ENCODE assay signal across 32 cellular contexts in the genomic region with DNA sequence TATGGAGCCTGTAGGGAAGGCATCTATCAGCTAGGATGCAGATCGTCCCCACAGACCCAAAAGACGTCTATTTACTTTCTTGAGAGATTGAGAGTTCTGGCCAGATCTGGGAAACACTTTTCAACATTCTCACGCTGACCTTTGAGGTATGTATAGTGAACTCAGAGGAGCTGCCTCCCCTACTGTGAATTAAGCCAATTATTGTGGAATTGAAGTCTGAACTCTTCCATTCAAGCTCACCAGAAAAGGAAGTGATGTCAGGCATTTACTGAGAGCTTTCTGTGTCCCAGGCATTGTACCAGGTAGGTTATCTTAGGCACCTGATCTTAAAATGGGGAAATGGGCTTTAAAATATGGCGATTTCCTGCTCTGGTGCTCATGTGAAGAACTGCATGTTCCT.
"Had no signal": no experiment of that assay in that cellular context is flagged by ENCODE, and none has a peak within 500 bp of the region (broad histone marks: within the 10 kb centered on the region; RNA-seq: fewer than 3 reads in every experiment).

No MANE protein-coding gene starts in this region.

- H3K4me3 ChIP-seq: ascending aorta, breast epithelium, esophagus muscularis mucosa, gastrocnemius medialis, heart left ventricle had no signal

- H3K4me3 Mint-ChIP-seq: activated CD4-positive, alpha-beta memory T cell treated with anti-CD3 and anti-CD28 coated beads, Interleukin-2, amount 10 ng/mL, durations not matched to agents 7 days and 5 days; activated CD4-positive, alpha-beta T cell treated with anti-CD3 and anti-CD28 coated beads, Interleukin-2, amount 10 ng/mL, durations not matched to agents 7 days and 5 days; activated naive CD4-positive, alpha-beta T cell treated with anti-CD3 and anti-CD28 coated beads, Interleukin-2, amount 10 ng/mL, durations not matched to agents 7 days and 5 days; activated naive CD8-positive, alpha-beta T cell treated with anti-CD3 and anti-CD28 coated beads, Interleukin-2, amount 10 ng/mL, durations not matched to agents 7 days and 5 days; activated T-cell treated with anti-CD3 and anti-CD28 coated beads, Interleukin-2, amount 50 U/mL, for 24 hours; activated T-cell treated with anti-CD3 and anti-CD28 coated beads, Interleukin-2, amount 50 U/mL, for 72 hours; brain; central memory CD8-positive, alpha-beta T cell; effector memory CD8-positive, alpha-beta T cell; WTC11 had no signal

- H3K27me3 ChIP-seq: ascending aorta, breast epithelium, esophagus muscularis mucosa, foreskin keratinocyte, gastrocnemius medialis, heart left ventricle had no signal

- DNase-seq: activated CD4-positive, alpha-beta memory T cell treated with anti-CD3 and anti-CD28 coated beads, Interleukin-2, amount 10 ng/mL, durations not matched to agents 7 days and 5 days; activated CD4-positive, alpha-beta T cell treated with anti-CD3 and anti-CD28 coated beads for 1 hour; activated CD4-positive, alpha-beta T cell treated with anti-CD3 and anti-CD28 coated beads for 4 hours; activated CD4-positive, alpha-beta T cell treated with anti-CD3 and anti-CD28 coated beads, Interleukin-2, amount 10 ng/mL, durations not matched to agents 7 days and 5 days; activated CD4-positive, alpha-beta T cell treated with anti-CD3 and anti-CD28 coated beads, Interleukin-2, amount 50 U/mL, for 4 hours; activated CD8-positive, alpha-beta memory T cell treated with anti-CD3 and anti-CD28 coated beads, Interleukin-2, amount 50 U/mL, for 48 hours; activated gamma-delta T cell; activated naive CD4-positive, alpha-beta T cell; activated naive CD4-positive, alpha-beta T cell treated with anti-CD3 and anti-CD28 coated beads, Interleukin-2, amount 10 ng/mL, durations not matched to agents 7 days and 5 days; activated naive CD8-positive, alpha-beta T cell treated with anti-CD3 and anti-CD28 coated beads, Interleukin-2, amount 10 ng/mL, durations not matched to agents 7 days and 5 days; activated T-cell treated with anti-CD3 and anti-CD28 coated beads for 4 hours; activated T-cell treated with anti-CD3 and anti-CD28 coated beads, Interleukin-2, amount 50 U/mL, for 24 hours; activated T-cell treated with anti-CD3 and anti-CD28 coated beads, Interleukin-2, amount 50 U/mL, for 72 hours; cortex of kidney; dermis blood vessel endothelial cell; effector CD4-positive, alpha-beta T cell; effector memory CD8-positive, alpha-beta T cell; erythroblast; foreskin keratinocyte; gastrocnemius medialis; glutamatergic neuron; heart left ventricle; T-helper 2 cell had no signal

- H3K27ac Mint-ChIP-seq: activated CD4-positive, alpha-beta memory T cell treated with anti-CD3 and anti-CD28 coated beads, Interleukin-2, amount 10 ng/mL, durations not matched to agents 7 days and 5 days; activated CD4-positive, alpha-beta T cell treated with anti-CD3 and anti-CD28 coated beads, Interleukin-2, amount 10 ng/mL, durations not matched to agents 7 days and 5 days; activated naive CD4-positive, alpha-beta T cell treated with anti-CD3 and anti-CD28 coated beads, Interleukin-2, amount 10 ng/mL, durations not matched to agents 7 days and 5 days; activated naive CD4-positive, alpha-beta T cell treated with anti-CD3 and anti-CD28 coated beads, Interleukin-2, amount 50 U/mL, for 72 hours; activated naive CD8-positive, alpha-beta T cell treated with anti-CD3 and anti-CD28 coated beads, Interleukin-2, amount 10 ng/mL, durations not matched to agents 7 days and 5 days; activated T-cell treated with anti-CD3 and anti-CD28 coated beads, Interleukin-2, amount 50 U/mL, for 24 hours; activated T-cell treated with anti-CD3 and anti-CD28 coated beads, Interleukin-2, amount 50 U/mL, for 72 hours; brain; effector memory CD8-positive, alpha-beta T cell; WTC11 had no signal

- H3K27ac ChIP-seq: ascending aorta, breast epithelium, esophagus muscularis mucosa, foreskin keratinocyte, gastrocnemius medialis, heart left ventricle, VCaP had no signal

- H3K36me3 Mint-ChIP-seq: activated naive CD4-positive, alpha-beta T cell treated with anti-CD3 and anti-CD28 coated beads, Interleukin-2, amount 10 ng/mL, durations not matched to agents 7 days and 5 days; activated naive CD4-positive, alpha-beta T cell treated with anti-CD3 and anti-CD28 coated beads, Interleukin-2, amount 50 U/mL, for 72 hours; brain; WTC11 had no signal

- ATAC-seq: activated naive CD4-positive, alpha-beta T cell treated with anti-CD3 and anti-CD28 coated beads, Interleukin-2, amount 50 U/mL, for 72 hours; activated T-cell treated with anti-CD3 and anti-CD28 coated beads, Interleukin-2, amount 50 U/mL, for 72 hours; effector memory CD8-positive, alpha-beta T cell; foreskin keratinocyte; gastrocnemius medialis; heart left ventricle; WTC11 had no signal

- FAIRE-seq: TTC549 had no signal

- H3K9me3 Mint-ChIP-seq: activated CD4-positive, alpha-beta T cell treated with anti-CD3 and anti-CD28 coated beads, Interleukin-2, amount 10 ng/mL, durations not matched to agents 7 days and 5 days; activated naive CD4-positive, alpha-beta T cell treated with anti-CD3 and anti-CD28 coated beads, Interleukin-2, amount 10 ng/mL, durations not matched to agents 7 days and 5 days; activated naive CD4-positive, alpha-beta T cell treated with anti-CD3 and anti-CD28 coated beads, Interleukin-2, amount 50 U/mL, for 72 hours; activated naive CD8-positive, alpha-beta T cell treated with anti-CD3 and anti-CD28 coated beads, Interleukin-2, amount 10 ng/mL, durations not matched to agents 7 days and 5 days; activated T-cell treated with anti-CD3 and anti-CD28 coated beads, Interleukin-2, amount 50 U/mL, for 24 hours; central memory CD8-positive, alpha-beta T cell; effector memory CD8-positive, alpha-beta T cell; WTC11 had no signal

- H3K36me3 ChIP-seq: ascending aorta, breast epithelium, esophagus muscularis mucosa, gastrocnemius medialis, heart left ventricle had no signal

- H3K4me1 Mint-ChIP-seq: activated CD4-positive, alpha-beta memory T cell treated with anti-CD3 and anti-CD28 coated beads, Interleukin-2, amount 10 ng/mL, durations not matched to agents 7 days and 5 days; activated CD4-positive, alpha-beta T cell treated with anti-CD3 and anti-CD28 coated beads, Interleukin-2, amount 10 ng/mL, durations not matched to agents 7 days and 5 days; activated naive CD4-positive, alpha-beta T cell treated with anti-CD3 and anti-CD28 coated beads, Interleukin-2, amount 10 ng/mL, durations not matched to agents 7 days and 5 days; activated naive CD8-positive, alpha-beta T cell treated with anti-CD3 and anti-CD28 coated beads, Interleukin-2, amount 10 ng/mL, durations not matched to agents 7 days and 5 days; brain; central memory CD8-positive, alpha-beta T cell had no signal

- H3K27me3 Mint-ChIP-seq: activated CD4-positive, alpha-beta memory T cell treated with anti-CD3 and anti-CD28 coated beads, Interleukin-2, amount 10 ng/mL, durations not matched to agents 7 days and 5 days; activated CD4-positive, alpha-beta T cell treated with anti-CD3 and anti-CD28 coated beads, Interleukin-2, amount 10 ng/mL, durations not matched to agents 7 days and 5 days; activated T-cell treated with anti-CD3 and anti-CD28 coated beads, Interleukin-2, amount 50 U/mL, for 24 hours; brain; effector memory CD8-positive, alpha-beta T cell had no signal

- H3K9me3 ChIP-seq: ascending aorta, breast epithelium, esophagus muscularis mucosa, gastrocnemius medialis had no signal

- H3K4me1 ChIP-seq: ascending aorta, breast epithelium, esophagus muscularis mucosa, foreskin keratinocyte, gastrocnemius medialis, heart left ventricle had no signal
